Comparison of ENCODE assay signal across 8 cellular contexts in genomic region chr19:3095375-3096191, GRCh38. TPM values are rescaled to one million over a fixed set of nuclear protein-coding genes. Genes with fewer than 3 reads are reported as not detected.
A peak's percentile ranks its signal among the peaks of the same experiment; 100 is the strongest.
DNase-seq lines count a peak whose midpoint lies in the region; ATAC-seq and TF ChIP-seq lines count a peak whose summit lies in the region.

No MANE protein-coding gene starts in this region.

- H3K27ac Mint-ChIP-seq in CD4-positive, CD25-positive, alpha-beta regulatory T cell = peak overlapping the region in 2 of 3 donors; percentile 60 to 66
- H3K27ac Mint-ChIP-seq in activated naive CD4-positive, alpha-beta T cell treated with anti-CD3 and anti-CD28 coated beads, Interleukin-2, amount 10 ng/mL, durations not matched to agents 7 days and 5 days = no peak overlapping the region

- no peak overlapping the region for H2AFZ ChIP-seq in OCI-LY1 (ENCODE audit: low read length)

- H3K4me3 ChIP-seq in CD4-positive, CD25-positive, alpha-beta regulatory T cell (ENCODE audit: low read depth, low read length) = no peak overlapping the region
- peak overlapping the region; percentile 81 for H3K4me3 ChIP-seq in OCI-LY1 (ENCODE audit: low read depth, low read length, poor library complexity, severe bottlenecking)

- H3K4me3 Mint-ChIP-seq in CD4-positive, CD25-positive, alpha-beta regulatory T cell = peak overlapping the region; percentile 80 to 92 (median 82)
- peak overlapping the region; percentile 65 for H3K4me3 Mint-ChIP-seq in activated naive CD4-positive, alpha-beta T cell treated with anti-CD3 and anti-CD28 coated beads, Interleukin-2, amount 10 ng/mL, durations not matched to agents 7 days and 5 days

- no peak for TF ChIP-seq CTCF in OCI-LY1 (IDR thresholded peaks at IDR 0.05; ENCODE audit: low read length)

- no peak overlapping the region for H3K27ac ChIP-seq in CD4-positive, CD25-positive, alpha-beta regulatory T cell (ENCODE audit: insufficient read depth, low read length, poor library complexity, severe bottlenecking)
- no peak overlapping the region for H3K27ac ChIP-seq in OCI-LY1 (ENCODE audit: low read depth, low read length, poor library complexity, severe bottlenecking)

- ATAC-seq in CD4-positive, CD25-positive, alpha-beta regulatory T cell (ENCODE audit: low read depth in 2 of 2) = peak; percentile 4 to 23
- ATAC-seq in HG03439 (IDR thresholded peaks at IDR 0.05; ENCODE audit: unreplicated experiment) = no peak

- no peaks in the 10 kb centered on the region for H3K36me3 Mint-ChIP-seq in CD4-positive, CD25-positive, alpha-beta regulatory T cell
- no peaks in the 10 kb centered on the region for H3K36me3 Mint-ChIP-seq in activated naive CD4-positive, alpha-beta T cell treated with anti-CD3 and anti-CD28 coated beads, Interleukin-2, amount 10 ng/mL, durations not matched to agents 7 days and 5 days

- H3K4me1 ChIP-seq in CD4-positive, CD25-positive, alpha-beta regulatory T cell (ENCODE audit: control insufficient read depth, insufficient read depth, low read length, poor library complexity, severe bottlenecking) = peaks cover 33% of the 10 kb centered on the region
- H3K4me1 ChIP-seq in OCI-LY1 (ENCODE audit: insufficient read depth, low read length, severe bottlenecking) = peaks cover 16% of the 10 kb centered on the region

- DNase-seq in CD4-positive, CD25-positive, alpha-beta regulatory T cell = peak; percentile 45 to 52 (median 51)
- DNase-seq in activated naive CD4-positive, alpha-beta T cell treated with anti-CD3 and anti-CD28 coated beads, Interleukin-2, amount 10 ng/mL, durations not matched to agents 7 days and 5 days = peak; percentile 68
- peak; percentile 78 for DNase-seq in iPS-NIHi7 (ENCODE audit: extremely low spot score)
- peak; percentile 53 to 84 for DNase-seq in stimulated activated CD4-positive, alpha-beta T cell treated with anti-CD3 and anti-CD28 coated beads, Interleukin-4, amount 100 ng/mL, for 4 hours
- DNase-seq in DMS153 (lab: John Stamatoyannopoulos, UW) = no peak
- DNase-seq in inferior parietal cortex (ENCODE audit: extremely low spot score) = no peak

- H3K4me2 ChIP-seq in OCI-LY1 (ENCODE audit: low read length) = peak overlapping the region; percentile 97

- H3K36me3 ChIP-seq in CD4-positive, CD25-positive, alpha-beta regulatory T cell (ENCODE audit: control insufficient read depth, insufficient read depth, low read length) = no peaks in the 10 kb centered on the region
- H3K36me3 ChIP-seq in OCI-LY1 (ENCODE audit: insufficient read depth, low read length) = no peaks in the 10 kb centered on the region

- CTCF ChIA-PET in activated naive CD4-positive, alpha-beta T cell treated with anti-CD3 and anti-CD28 coated beads, Interleukin-2, amount 10 ng/mL, durations not matched to agents 7 days and 5 days (lab: Charles Lee) = interaction anchor here (0.9 to 1.6 kb wide), 3 partner anchors 9 to 68 kb away, joined by 3 to 10 read pairs (median 5); no protein-coding TSS in a partner anchor

- peaks cover 49% of the 10 kb centered on the region for H3K27me3 Mint-ChIP-seq in CD4-positive, CD25-positive, alpha-beta regulatory T cell
- peaks cover 92% of the 10 kb centered on the region for H3K27me3 Mint-ChIP-seq in activated naive CD4-positive, alpha-beta T cell treated with anti-CD3 and anti-CD28 coated beads, Interleukin-2, amount 10 ng/mL, durations not matched to agents 7 days and 5 days

- peak overlapping the region; percentile 75 for H3K9ac ChIP-seq in OCI-LY1 (ENCODE audit: low read length)

- H3K4me1 Mint-ChIP-seq in CD4-positive, CD25-positive, alpha-beta regulatory T cell = peaks cover 0 to 28% (median 14%) of the 10 kb centered on the region in 4 donors
- peaks cover 29% of the 10 kb centered on the region for H3K4me1 Mint-ChIP-seq in activated naive CD4-positive, alpha-beta T cell treated with anti-CD3 and anti-CD28 coated beads, Interleukin-2, amount 10 ng/mL, durations not matched to agents 7 days and 5 days

- H4K20me1 ChIP-seq in OCI-LY1 (ENCODE audit: insufficient read depth, low read length) = no peaks in the 10 kb centered on the region

- H3K9me3 Mint-ChIP-seq in CD4-positive, CD25-positive, alpha-beta regulatory T cell = no peaks in the 10 kb centered on the region
- H3K9me3 Mint-ChIP-seq in activated naive CD4-positive, alpha-beta T cell treated with anti-CD3 and anti-CD28 coated beads, Interleukin-2, amount 10 ng/mL, durations not matched to agents 7 days and 5 days = no peaks in the 10 kb centered on the region

- no peaks in the 10 kb centered on the region for H3K9me2 ChIP-seq in OCI-LY1 (ENCODE audit: low read depth, low read length)

- H3K79me2 ChIP-seq in OCI-LY1 (ENCODE audit: insufficient read depth, low read length) = no peaks in the 10 kb centered on the region

- H3F3A ChIP-seq in OCI-LY1 (ENCODE audit: insufficient read depth, low read length) = no peaks in the 10 kb centered on the region

- no peaks in the 10 kb centered on the region for H3K27me3 ChIP-seq in CD4-positive, CD25-positive, alpha-beta regulatory T cell (ENCODE audit: control insufficient read depth, insufficient read depth, low read length)
- H3K27me3 ChIP-seq in OCI-LY1 (ENCODE audit: insufficient read depth, low read length) = peaks cover 6% of the 10 kb centered on the region; the same call in 1 of the 2 replicates

- no peaks in the 10 kb centered on the region for H3K9me3 ChIP-seq in CD4-positive, CD25-positive, alpha-beta regulatory T cell (ENCODE audit: control insufficient read depth in 2 of 2, low read length in 2 of 2)
- H3K9me3 ChIP-seq in OCI-LY1 (ENCODE audit: low read length) = no peaks in the 10 kb centered on the region

RNA-seq across cellular contexts. Expression of gene GNA11, which starts 1.4 kb away (rescaled TPM):
- total RNA-seq in CD4-positive, CD25-positive, alpha-beta regulatory T cell = 0.81 TPM
- polyA plus RNA-seq in CD4-positive, CD25-positive, alpha-beta regulatory T cell = under 1 TPM in 3 of 4 donors, not detected in 1; 0.21 to 0.44 (median 0.23) TPM

RNA-seq across cellular contexts. Expression of gene TLE5, which starts 33.3 kb away (rescaled TPM):
- total RNA-seq in CD4-positive, CD25-positive, alpha-beta regulatory T cell = 1,009 TPM
- polyA plus RNA-seq in CD4-positive, CD25-positive, alpha-beta regulatory T cell = 100 to 1,000 TPM; 608 to 773 (median 661) TPM

RNA-seq across cellular contexts. Expression of gene GNA15, which starts 40.2 kb away (rescaled TPM):
- total RNA-seq in CD4-positive, CD25-positive, alpha-beta regulatory T cell = 43.0 TPM
- polyA plus RNA-seq in CD4-positive, CD25-positive, alpha-beta regulatory T cell = 1 to 10 TPM; 4.1 to 8.0 (median 6.2) TPM

Comparison
In these comparisons a context has a peak if more than half of its experiments do, and no peak if none do; other contexts are left out.
1. DNase-seq: peak in CD4-positive, CD25-positive, alpha-beta regulatory T cell (3 of 3), activated naive CD4-positive, alpha-beta T cell treated with anti-CD3 and anti-CD28 coated beads, Interleukin-2, amount 10 ng/mL, durations not matched to agents 7 days and 5 days (single experiment), iPS-NIHi7 (single experiment) and stimulated activated CD4-positive, alpha-beta T cell treated with anti-CD3 and anti-CD28 coated beads, Interleukin-4, amount 100 ng/mL, for 4 hours (2 of 2); none in DMS153 (single experiment) and inferior parietal cortex (single experiment).